In the genomic region with DNA sequence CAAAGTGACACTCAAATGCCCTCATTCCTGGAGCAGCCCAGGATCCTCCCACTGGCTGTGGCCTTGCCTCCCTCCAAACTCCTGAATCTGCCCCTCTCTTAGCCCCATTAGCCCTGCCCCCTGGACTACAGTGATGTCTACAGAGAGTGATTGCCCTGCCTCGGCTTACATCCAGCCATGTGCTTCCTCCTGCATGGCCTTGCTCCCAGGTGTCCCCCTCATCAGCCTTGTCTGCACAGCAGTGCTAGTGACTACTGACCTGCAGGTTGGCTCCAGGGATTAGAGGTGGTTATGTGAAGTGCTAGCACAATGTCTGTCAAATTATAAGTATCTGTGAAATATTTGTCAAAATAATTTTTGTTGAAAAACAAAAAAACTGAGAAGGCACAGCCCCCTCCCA, we compare ENCODE assay signal across 28 cellular contexts.
"Had no signal": no experiment of that assay in that cellular context is flagged by ENCODE, and none has a peak within 500 bp of the region (broad histone marks: within the 10 kb centered on the region; RNA-seq: fewer than 3 reads in every experiment).

No MANE protein-coding gene starts in this region.

- H3K27ac Mint-ChIP-seq: activated B cell treated with CpG ODN at 0.5 μM for 24 hours; activated CD4-positive, alpha-beta T cell treated with anti-CD3 and anti-CD28 coated beads, Interleukin-2, amount 10 ng/mL, durations not matched to agents 24 days and 14 days; activated CD8-positive, alpha-beta memory T cell treated with anti-CD3 and anti-CD28 coated beads, Interleukin-2, amount 10 ng/mL, durations not matched to agents 7 days and 5 days; activated naive CD4-positive, alpha-beta T cell treated with anti-CD3 and anti-CD28 coated beads, Interleukin-2, amount 10 ng/mL, durations not matched to agents 7 days and 5 days; activated naive CD8-positive, alpha-beta T cell treated with anti-CD3 and anti-CD28 coated beads for 36 hours; activated T-helper 17 cell treated with anti-CD3 and anti-CD28 coated beads, Interleukin-2, amount 50 U/mL, for 72 hours; T-helper 17 cell had no signal

- H3K36me3 ChIP-seq: brain microvascular endothelial cell, cardiac muscle cell, Peyer's patch had no signal

- H3K4me3 Mint-ChIP-seq: activated B cell treated with CpG ODN at 0.5 μM for 24 hours; activated CD4-positive, alpha-beta T cell treated with anti-CD3 and anti-CD28 coated beads, Interleukin-2, amount 10 ng/mL, durations not matched to agents 24 days and 14 days; activated CD8-positive, alpha-beta memory T cell treated with anti-CD3 and anti-CD28 coated beads, Interleukin-2, amount 10 ng/mL, durations not matched to agents 7 days and 5 days; activated naive CD4-positive, alpha-beta T cell treated with anti-CD3 and anti-CD28 coated beads, Interleukin-2, amount 10 ng/mL, durations not matched to agents 7 days and 5 days; activated naive CD8-positive, alpha-beta T cell treated with anti-CD3 and anti-CD28 coated beads for 36 hours; activated T-helper 17 cell treated with anti-CD3 and anti-CD28 coated beads, Interleukin-2, amount 50 U/mL, for 72 hours; T-helper 17 cell had no signal

- H3K4me1 ChIP-seq: Peyer's patch had no signal

- H3K27me3 ChIP-seq: brain microvascular endothelial cell, cardiac muscle cell, Peyer's patch had no signal

- DNase-seq: activated B cell treated with CpG ODN at 0.5 μM for 24 hours; activated CD4-positive, alpha-beta T cell treated with anti-CD3 and anti-CD28 coated beads for 1 hour; activated CD4-positive, alpha-beta T cell treated with anti-CD3 and anti-CD28 coated beads, Interleukin-2, amount 10 ng/mL, durations not matched to agents 24 days and 14 days; activated CD4-positive, alpha-beta T cell treated with anti-CD3 and anti-CD28 coated beads, Interleukin-2, amount 50 U/mL, for 48 hours; activated CD8-positive, alpha-beta memory T cell treated with anti-CD3 and anti-CD28 coated beads, Interleukin-2, amount 10 ng/mL, durations not matched to agents 7 days and 5 days; activated gamma-delta T cell treated with Interleukin-2 at 50 U/mL for 16 hours; activated naive CD4-positive, alpha-beta T cell treated with anti-CD3 and anti-CD28 coated beads, Interleukin-2, amount 10 ng/mL, durations not matched to agents 7 days and 5 days; activated naive CD8-positive, alpha-beta T cell treated with anti-CD3 and anti-CD28 coated beads for 36 hours; activated T-cell treated with anti-CD3 and anti-CD28 coated beads for 4 hours; activated T-cell treated with anti-CD3 and anti-CD28 coated beads, Interleukin-2, amount 50 U/mL, for 48 hours; brain microvascular endothelial cell; Karpas-422; MM.1S; NCI-H1105 treated with DMSO at 0.1 percent for 48 hours; NCI-H1436 treated with DMSO at 0.1 percent for 48 hours; NCI-H1930; NCI-H2107; NCI-H345; NCI-H510A; NCI-H526 treated with DMSO at 0.1 percent for 48 hours; NCI-H82; Peyer's patch; SIG-M5; T-helper 17 cell; T-helper 9 cell had no signal

- H3K4me1 Mint-ChIP-seq: activated B cell treated with CpG ODN at 0.5 μM for 24 hours; activated CD4-positive, alpha-beta T cell treated with anti-CD3 and anti-CD28 coated beads, Interleukin-2, amount 10 ng/mL, durations not matched to agents 24 days and 14 days; activated CD8-positive, alpha-beta memory T cell treated with anti-CD3 and anti-CD28 coated beads, Interleukin-2, amount 10 ng/mL, durations not matched to agents 7 days and 5 days; activated naive CD4-positive, alpha-beta T cell treated with anti-CD3 and anti-CD28 coated beads, Interleukin-2, amount 10 ng/mL, durations not matched to agents 7 days and 5 days; activated naive CD8-positive, alpha-beta T cell treated with anti-CD3 and anti-CD28 coated beads for 36 hours; activated T-helper 17 cell treated with anti-CD3 and anti-CD28 coated beads, Interleukin-2, amount 50 U/mL, for 72 hours; T-helper 17 cell had no signal

- H3K4me3 ChIP-seq: cardiac muscle cell, K562, Peyer's patch had no signal

- H3K27me3 Mint-ChIP-seq: activated B cell treated with CpG ODN at 0.5 μM for 24 hours; activated naive CD4-positive, alpha-beta T cell treated with anti-CD3 and anti-CD28 coated beads, Interleukin-2, amount 10 ng/mL, durations not matched to agents 7 days and 5 days had no signal

- H3K36me3 Mint-ChIP-seq: activated CD8-positive, alpha-beta memory T cell treated with anti-CD3 and anti-CD28 coated beads, Interleukin-2, amount 10 ng/mL, durations not matched to agents 7 days and 5 days; activated naive CD4-positive, alpha-beta T cell treated with anti-CD3 and anti-CD28 coated beads, Interleukin-2, amount 10 ng/mL, durations not matched to agents 7 days and 5 days; activated naive CD8-positive, alpha-beta T cell treated with anti-CD3 and anti-CD28 coated beads for 36 hours had no signal

- H3K27ac ChIP-seq: brain microvascular endothelial cell, cardiac muscle cell, Peyer's patch had no signal

- H3K9me3 Mint-ChIP-seq: activated B cell treated with CpG ODN at 0.5 μM for 24 hours; activated naive CD4-positive, alpha-beta T cell treated with anti-CD3 and anti-CD28 coated beads, Interleukin-2, amount 10 ng/mL, durations not matched to agents 7 days and 5 days; activated T-helper 17 cell treated with anti-CD3 and anti-CD28 coated beads, Interleukin-2, amount 50 U/mL, for 72 hours had no signal
